In the genomic region with DNA sequence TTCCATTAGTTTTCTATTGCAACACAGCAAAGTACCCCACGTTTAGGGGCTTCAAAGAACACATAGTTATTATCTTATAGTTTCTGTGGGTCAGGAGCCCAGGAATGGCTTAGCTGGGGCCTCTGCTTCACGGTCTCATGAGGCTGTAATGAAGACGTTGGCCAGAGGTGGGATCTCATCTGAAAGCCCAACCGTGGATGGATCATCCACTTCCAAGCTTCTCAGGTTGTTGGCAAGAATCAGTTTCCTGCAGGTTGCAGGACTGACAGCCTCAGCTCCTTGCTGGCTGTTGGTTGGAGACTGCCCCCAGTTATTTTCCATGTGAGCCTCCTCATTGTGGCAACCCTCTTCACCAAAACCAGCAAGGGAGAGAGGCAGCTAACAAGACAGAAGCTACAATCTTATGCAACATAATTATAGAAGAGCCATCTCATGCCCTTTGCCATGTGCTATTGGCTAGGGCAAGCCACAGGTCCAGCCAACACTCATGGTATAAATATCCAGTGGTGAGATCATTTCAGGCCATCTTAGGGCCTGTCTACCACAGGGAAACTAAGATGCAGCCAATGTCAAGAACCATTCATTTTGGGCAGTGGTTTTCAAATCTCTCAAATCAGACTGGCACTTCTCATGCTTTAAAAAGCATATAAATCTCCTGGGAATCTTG, we compare ENCODE assay signal across 34 cellular contexts.
"Had no signal": no experiment of that assay in that cellular context is flagged by ENCODE, and none has a peak within 500 bp of the region (broad histone marks: within the 10 kb centered on the region; RNA-seq: fewer than 3 reads in every experiment).

No MANE protein-coding gene starts in this region.

- H3K27me3 ChIP-seq: MG63 had no signal

- H3K4me3 ChIP-seq: MG63 had no signal

- H3K36me3 ChIP-seq: MG63 had no signal

- H3K9me3 ChIP-seq: MG63 had no signal

- DNase-seq: Karpas-422, Kasumi-1, MG63, MM.1S, MV-4-11, NCI-H1048, NCI-H1092, NCI-H1092 treated with DMSO at 0.1 percent for 48 hours, NCI-H1105, NCI-H1105 treated with DMSO at 0.1 percent for 48 hours, NCI-H1417, NCI-H1417 treated with DMSO at 0.1 percent for 48 hours, NCI-H1436, NCI-H1436 treated with DMSO at 0.1 percent for 48 hours, NCI-H146, NCI-H1694, NCI-H1694 treated with DMSO at 0.1 percent for 48 hours, NCI-H187, NCI-H187 treated with DMSO at 0.1 percent for 48 hours, NCI-H1930, NCI-H2029, NCI-H2029 treated with DMSO at 0.1 percent for 48 hours, NCI-H2081, NCI-H2081 treated with DMSO at 0.1 percent for 48 hours, NCI-H2107, NCI-H2171, NCI-H2171 treated with DMSO at 0.1 percent for 48 hours, NCI-H2227 treated with DMSO at 0.1 percent for 48 hours, NCI-H226, NCI-H345, NCI-H446, NCI-H446 treated with DMSO at 0.1 percent for 48 hours, NCI-H510A, NCI-H510A treated with DMSO at 0.1 percent for 48 hours had no signal
